Comparison of ENCODE assay signal across 17 cellular contexts in the genomic region with DNA sequence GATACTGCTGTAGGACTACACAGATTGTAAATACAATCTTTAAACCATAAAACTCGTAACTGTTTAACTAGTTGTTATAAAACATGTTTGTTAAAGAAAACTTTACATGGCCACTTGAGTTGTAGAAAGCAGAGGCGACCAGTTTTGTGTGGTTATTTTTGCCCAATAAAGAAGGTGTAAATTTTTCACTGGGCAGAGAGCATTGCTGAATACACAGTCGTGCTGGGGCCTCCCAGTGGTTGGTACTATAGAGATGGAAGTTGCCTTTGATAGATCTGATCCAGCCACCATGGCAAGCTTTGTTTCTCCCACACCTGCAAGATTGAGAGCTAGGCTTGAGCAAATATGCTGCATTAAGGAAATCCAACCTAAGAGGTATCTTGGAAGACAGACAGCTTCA. TPM values are rescaled to one million over a fixed set of nuclear protein-coding genes. Genes with fewer than 3 reads are reported as not detected.
"Had no signal": no experiment of that assay in that cellular context is flagged by ENCODE, and none has a peak within 500 bp of the region (broad histone marks: within the 10 kb centered on the region; RNA-seq: fewer than 3 reads in every experiment).

No MANE protein-coding gene starts in this region.

- H3K9ac ChIP-seq: neural progenitor cell, parathyroid adenoma had no signal

- ATAC-seq: foreskin keratinocyte; stimulated activated naive B cell treated with anti-CD40 and anti-IgM and Interleukin-4, amounts not matched to agents 10 μg/mL and 1 μg/mL and 100 μg/mL, for 72 hours had no signal

- H3K36me3 ChIP-seq: neural progenitor cell, tibial artery, uterus had no signal

- DNase-seq: activated CD4-positive, alpha-beta T cell treated with anti-CD3 and anti-CD28 coated beads, Interleukin-2, amount 50 U/mL, for 1 hour; activated naive CD4-positive, alpha-beta T cell; activated naive CD8-positive, alpha-beta T cell treated with anti-CD3 and anti-CD28 coated beads, Interleukin-2, amount 10 ng/mL, durations not matched to agents 7 days and 5 days; central memory CD4-positive, alpha-beta T cell; cortex of kidney; effector CD8-positive, alpha-beta T cell; foreskin keratinocyte; naive B cell; retina; stimulated activated CD4-positive, alpha-beta T cell treated with anti-CD3 and anti-CD28 coated beads, Interleukin-2, amount 100 ng/mL, for 48 hours; stimulated activated naive B cell treated with anti-CD40 and anti-IgM and Interleukin-4, amounts not matched to agents 10 μg/mL and 1 μg/mL and 100 μg/mL, for 72 hours; tibial artery; uterus had no signal

- H3K4me3 ChIP-seq: lung, neural progenitor cell, tibial artery, uterus had no signal

- H3K4me1 ChIP-seq: foreskin keratinocyte, neural progenitor cell, parathyroid adenoma, tibial artery, uterus had no signal

- H3K9me3 ChIP-seq: tibial artery, uterus had no signal

- H3K27me3 ChIP-seq: neural progenitor cell, tibial artery, uterus had no signal

- H3K27ac ChIP-seq: foreskin keratinocyte, neural progenitor cell, parathyroid adenoma, tibial artery, uterus had no signal

RNA-seq across cellular contexts. Expression of a gene that starts 41.2 kb away (rescaled TPM):
- total RNA-seq: activated naive CD8-positive, alpha-beta T cell treated with anti-CD3 and anti-CD28 coated beads, Interleukin-2, amount 10 ng/mL, durations not matched to agents 7 days and 5 days; activated T-helper 1 cell treated with anti-CD3 and anti-CD28 coated beads, Interleukin-12 subunit alpha, Interleukin-12 subunit beta, Interleukin-2, Interleukin-4 antibody, amounts not matched to agents 30 ng/mL and 10 ng/mL and 1 ng/mL, durations not matched to agents 14 hours and 24 hours and 36 hours; foreskin keratinocyte had no signal
